Comparison of ENCODE assay signal across 1 cellular context in genomic region chr13:41985788-41986508, GRCh38.
TF ChIP-seq lines count a peak whose summit lies in the region.

No MANE protein-coding gene starts in this region.

TF ChIP-seq in SK-N-SH, 30 proteins besides CTCF, POLR2A, EP300 and RAD21 (continued from another document):
- TF ChIP-seq RFX5 (IDR thresholded peaks at IDR 0.05; ENCODE audit: low read length) (no peak), FOXJ3 (CRISPR knock-in tag; IDR thresholded peaks at IDR 0.05) (no peak)
- TF ChIP-seq, protein P1, sequence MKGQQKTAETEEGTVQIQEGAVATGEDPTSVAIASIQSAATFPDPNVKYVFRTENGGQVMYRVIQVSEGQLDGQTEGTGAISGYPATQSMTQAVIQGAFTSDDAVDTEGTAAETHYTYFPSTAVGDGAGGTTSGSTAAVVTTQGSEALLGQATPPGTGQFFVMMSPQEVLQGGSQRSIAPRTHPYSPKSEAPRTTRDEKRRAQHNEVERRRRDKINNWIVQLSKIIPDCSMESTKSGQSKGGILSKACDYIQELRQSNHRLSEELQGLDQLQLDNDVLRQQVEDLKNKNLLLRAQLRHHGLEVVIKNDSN (IDR thresholded peaks at IDR 0.05; ENCODE audit: borderline replicate concordance, low read depth) = no peak
